In genomic region chr6:87756858-87757257, GRCh38 we compare ENCODE assay signal across 8 cellular contexts. TPM values are rescaled to one million over a fixed set of nuclear protein-coding genes. Genes with fewer than 3 reads are reported as not detected.
A peak's percentile ranks its signal among the peaks of the same experiment; 100 is the strongest.
DNase-seq lines count a peak whose midpoint lies in the region; ATAC-seq and TF ChIP-seq lines count a peak whose summit lies in the region.

No MANE protein-coding gene starts in this region.

- TF ChIP-seq CTCF in DOHH2 (IDR thresholded peaks at IDR 0.05; ENCODE audit: low read depth, low read length, poor library complexity, severe bottlenecking), result no peak
- no peak for TF ChIP-seq CTCF in fibroblast of pulmonary artery (IDR thresholded peaks at IDR 0.05; ENCODE audit: low read length, missing control alignments)
- TF ChIP-seq CTCF in BE2C (IDR thresholded peaks at IDR 0.05; ENCODE audit: low read depth, low read length), result no peak

- H3K27ac ChIP-seq in DOHH2 (ENCODE audit: low read depth, low read length), result peak overlapping the region; percentile 83

- H3F3A ChIP-seq in DOHH2 (ENCODE audit: control insufficient read depth, insufficient read depth), result peaks cover 12% of the 10 kb centered on the region

- peak overlapping the region; percentile 53 for H3K4me2 ChIP-seq in DOHH2 (ENCODE audit: low read length)

- H3K36me3 ChIP-seq in DOHH2 (ENCODE audit: control insufficient read depth, low read length) (no peaks in the 10 kb centered on the region), BE2C (no peaks in the 10 kb centered on the region)

- H3K79me2 ChIP-seq in DOHH2 (ENCODE audit: control insufficient read depth, low read length), result no peaks in the 10 kb centered on the region

- H3K9me2 ChIP-seq in DOHH2 (replicated peaks; ENCODE audit: control insufficient read depth, low read length), result no peaks in the 10 kb centered on the region

- H3K4me1 ChIP-seq in DOHH2 (ENCODE audit: control insufficient read depth, low read length), result peaks cover 58% of the 10 kb centered on the region
- H3K4me1 ChIP-seq in BE2C, result no peaks in the 10 kb centered on the region

- H3K4me3 ChIP-seq in DOHH2 (ENCODE audit: low read length) (peak overlapping the region; percentile 19), fibroblast of pulmonary artery (replicated peaks; ENCODE audit: low read depth, low read length) (no peak overlapping the region), BE2C (ENCODE audit: low read depth, low read length) (no peak overlapping the region)

- H3K27me3 ChIP-seq in DOHH2 (ENCODE audit: control insufficient read depth, low read length) (no peaks in the 10 kb centered on the region), BE2C (no peaks in the 10 kb centered on the region)

- H4K20me1 ChIP-seq in DOHH2 (ENCODE audit: control insufficient read depth, insufficient read depth, low read depth, low read length), result no peaks in the 10 kb centered on the region

- DNase-seq in SKM-1 treated with dmso at 0.1 percent for 144 hours (lab: John Stamatoyannopoulos, UW; ENCODE audit: unreplicated experiment), result peak; percentile 98
- DNase-seq in fibroblast of pulmonary artery (ENCODE audit: low read depth), result peak; percentile 78
- DNase-seq in stimulated activated CD8-positive, alpha-beta memory T cell treated with anti-CD3 and anti-CD28 coated beads, Interleukin-2, amount 100 ng/mL, for 48 hours (ENCODE audit: low read depth in 2 of 2), result peak; percentile 9 to 32
- DNase-seq in BE2C, result no peak
- DNase-seq in NCI-H748 (lab: John Stamatoyannopoulos, UW; ENCODE audit: unreplicated experiment), result no peak

- H3K9me3 ChIP-seq in DOHH2 (ENCODE audit: control insufficient read depth, insufficient read depth, low read length) (no peaks in the 10 kb centered on the region), BE2C (no peaks in the 10 kb centered on the region)

- peak; percentile 94 for ATAC-seq in GM19395 (IDR thresholded peaks at IDR 0.05; ENCODE audit: unreplicated experiment)
- ATAC-seq in HG03342 (IDR thresholded peaks at IDR 0.05; ENCODE audit: unreplicated experiment), result peak; percentile 96

RNA-seq across cellular contexts. Expression of gene AKIRIN2, which starts 54.8 kb away (rescaled TPM):
- 61.8 TPM for polyA plus RNA-seq in BE2C (2012; ENCODE audit: insufficient read depth, insufficient read length, low read depth)

Comparison
In these comparisons a context has a peak if more than half of its experiments do, and no peak if none do; other contexts are left out.
1. DNase-seq: peak in SKM-1 treated with dmso at 0.1 percent for 144 hours (single experiment), fibroblast of pulmonary artery (single experiment) and stimulated activated CD8-positive, alpha-beta memory T cell treated with anti-CD3 and anti-CD28 coated beads, Interleukin-2, amount 100 ng/mL, for 48 hours (2 of 2); none in BE2C (single experiment) and NCI-H748 (single experiment).